Comparison of ENCODE assay signal across 8 cellular contexts in genomic region chr6:70413114-70413828, GRCh38. TPM values are rescaled to one million over a fixed set of nuclear protein-coding genes. Genes with fewer than 3 reads are reported as not detected.
DNase-seq lines count a peak whose midpoint lies in the region; ATAC-seq and TF ChIP-seq lines count a peak whose summit lies in the region.

TSS of gene FAM135A (plus strand) at chr6:70413508. CDS start at chr6:70428343, 14,835 bp downstream.

- no peaks in the 10 kb centered on the region for H3K27me3 ChIP-seq in ascending aorta
- H3K27me3 ChIP-seq in right cardiac atrium (ENCODE audit: control insufficient read depth, insufficient read depth) = no peaks in the 10 kb centered on the region
- no peaks in the 10 kb centered on the region for H3K27me3 ChIP-seq in uterus

- TF ChIP-seq POLR2A in uterus (IDR thresholded peaks at IDR 0.05) = peak; percentile 51 to 85

- H3K4me3 ChIP-seq in ascending aorta = peak within 1 kb of the TSS; percentile 67 to 95
- peak within 1 kb of the TSS; percentile 93 for H3K4me3 ChIP-seq in right cardiac atrium (ENCODE audit: low read length)
- peak within 1 kb of the TSS; percentile 76 to 87 for H3K4me3 ChIP-seq in uterus

- H3K9me3 ChIP-seq in ascending aorta (no peaks in the 10 kb centered on the region), right cardiac atrium (ENCODE audit: control insufficient read depth, low read length) (no peaks in the 10 kb centered on the region), uterus (no peaks in the 10 kb centered on the region)

- H3K36me3 ChIP-seq in ascending aorta (peaks cover 0 to 7% of the 10 kb centered on the region in 2 donors), uterus (no peaks in the 10 kb centered on the region)

- ATAC-seq in HG02870 (IDR thresholded peaks at IDR 0.05; ENCODE audit: unreplicated experiment) (peak; percentile 82), right cardiac atrium (peak; percentile 99 to 100)

- TF ChIP-seq CTCF in GM13977 (IDR thresholded peaks at IDR 0.05; ENCODE audit: extremely low read depth, insufficient read depth, missing control alignments) (no peak), ascending aorta (IDR thresholded peaks at IDR 0.05) (no peak), uterus (IDR thresholded peaks at IDR 0.05) (no peak)

- H3K27ac ChIP-seq in ascending aorta = peak within 1 kb of the TSS; percentile 89 to 94
- H3K27ac ChIP-seq in right cardiac atrium (ENCODE audit: low read length) = peak within 1 kb of the TSS; percentile 55
- H3K27ac ChIP-seq in uterus = peak within 1 kb of the TSS; percentile 93 to 94

- intact Hi-C loops in ascending aorta (cut with DNase I) = loop anchor here (2.0 to 10.0 kb wide), 3 partner anchors 254 to 942 kb away; partner anchors contain the start of genes LMBRD1 and SMAP1
- intact Hi-C loops in right cardiac atrium (cut with DNase I) = no loop called here
- intact Hi-C loops in uterus (cut with DNase I; ENCODE audit: low total_unique reads) = no loop called here

- in situ Hi-C loops in GM13977 (cut with MboI; ENCODE audit: low pct_unique_long_range_greater_than_20kb, low sequenced_read_pairs, unreplicated experiment) = no loop called here

- WGBS in right cardiac atrium = under 1% methylated on average over 65 of the region's 65 CpGs

- peaks cover 0 to 5% of the 10 kb centered on the region in 2 donors for H3K4me1 ChIP-seq in ascending aorta
- H3K4me1 ChIP-seq in right cardiac atrium (ENCODE audit: control insufficient read depth, insufficient read depth, low read length) = no peaks in the 10 kb centered on the region
- H3K4me1 ChIP-seq in uterus = peaks cover 3 to 4% of the 10 kb centered on the region in 2 donors

- DNase-seq in GM13977 (ENCODE audit: low spot score) (peak; percentile 96), NCI-H146 treated with DMSO at 0.1 percent for 48 hours (lab: John Stamatoyannopoulos, UW; ENCODE audit: unreplicated experiment) (peak; percentile 97), T-helper 2 cell (peak; percentile 85 to 97 (median 90)), ascending aorta (ENCODE audit: low spot score in 2 of 2) (peak; percentile 92 to 99), right cardiac atrium (peak; percentile 97 to 98 (median 98)), pulmonary artery endothelial cell (ENCODE audit: low read depth, low spot score) (peak; percentile 90), uterus (peak; percentile 97 to 98)

RNA-seq across cellular contexts. Expression of gene FAM135A, which starts in this region (rescaled TPM):
- total RNA-seq in ascending aorta (10.7 TPM), right cardiac atrium (10 to 100 TPM; 16.5 to 19.3 (median 18.1) TPM), pulmonary artery endothelial cell (12.6 and 14.6 TPM in 2 replicates), uterus (10 to 100 TPM; 17.1 to 99.5 (median 35.8) TPM)
- 7.7 TPM for polyA plus RNA-seq in right cardiac atrium

Comparison
In these comparisons a context has a peak if more than half of its experiments do, and no peak if none do; other contexts are left out.
1. Peak in every context shown above with its lines: DNase-seq, ATAC-seq, H3K4me3 ChIP-seq and H3K27ac ChIP-seq.